In the genomic region with DNA sequence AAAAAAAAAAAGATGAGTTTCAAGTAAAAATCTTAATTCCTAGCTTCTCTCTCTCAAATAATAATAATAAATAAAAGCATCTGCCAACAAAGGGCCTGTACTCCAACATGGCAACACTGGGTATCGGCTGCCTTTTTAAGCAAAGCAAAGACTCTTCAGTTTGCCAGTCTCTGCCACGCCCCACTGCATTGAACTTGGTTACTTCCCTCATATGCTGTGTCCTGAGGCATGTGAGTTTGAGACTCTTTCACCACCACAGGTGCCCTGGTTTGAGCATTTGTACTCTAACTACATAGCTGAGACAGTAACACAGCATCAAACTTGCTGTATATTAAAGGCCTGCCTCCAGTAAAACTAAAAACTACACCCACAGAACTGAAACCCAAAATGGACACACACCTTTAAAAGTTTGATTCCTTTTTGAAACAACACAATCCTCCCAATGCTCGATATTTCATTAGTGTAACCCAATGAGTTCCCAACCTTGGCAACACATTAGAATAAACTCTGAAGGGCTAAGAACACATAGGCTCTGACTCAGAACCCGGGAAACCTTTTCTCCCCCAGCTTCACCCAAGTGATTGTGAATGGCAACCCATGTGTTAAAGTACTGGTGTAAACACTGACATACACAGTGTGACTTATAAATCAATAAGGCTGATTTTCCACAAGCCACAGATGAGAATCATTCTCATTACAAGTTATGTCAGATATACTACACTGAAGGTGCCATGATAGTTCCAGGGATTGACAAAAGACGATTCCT, we compare ENCODE assay signal across 20 cellular contexts. TPM values are rescaled to one million over a fixed set of nuclear protein-coding genes. Genes with fewer than 3 reads are reported as not detected.
DNase-seq lines count a peak whose midpoint lies in the region; ATAC-seq and TF ChIP-seq lines count a peak whose summit lies in the region.
"Had no signal": no experiment of that assay in that cellular context is flagged by ENCODE, and none has a peak within 500 bp of the region (broad histone marks: within the 10 kb centered on the region; RNA-seq: fewer than 3 reads in every experiment).

No MANE protein-coding gene starts in this region.

- no peaks in the 10 kb centered on the region for H3K36me3 Mint-ChIP-seq in activated CD8-positive, alpha-beta T cell treated with anti-CD3 and anti-CD28 coated beads for 36 hours (ENCODE audit: low read depth)
- no peaks in the 10 kb centered on the region for H3K36me3 Mint-ChIP-seq in activated CD8-positive, alpha-beta T cell treated with anti-CD3 and anti-CD28 coated beads, Interleukin-2, amount 10 ng/mL, durations not matched to agents 7 days and 5 days (ENCODE audit: low read depth)
- H3K36me3 Mint-ChIP-seq in immature natural killer cell: peaks cover 0 to 11% (median 0%) of the 10 kb centered on the region in 3 donors
- peaks cover 2 to 15% of the 10 kb centered on the region in 2 donors for H3K36me3 Mint-ChIP-seq in stimulated activated naive B cell treated with anti-CD40 and anti-IgM and Interleukin-4, amounts not matched to agents 10 μg/mL and 1 μg/mL and 100 μg/mL, for 72 hours

- intact Hi-C loops in activated CD8-positive, alpha-beta T cell treated with anti-CD3 and anti-CD28 coated beads for 36 hours (cut with micrococcal nuclease): no loop called here

- peak; percentile 24 for ATAC-seq in activated CD8-positive, alpha-beta T cell treated with anti-CD3 and anti-CD28 coated beads for 36 hours
- no peak for ATAC-seq in activated CD8-positive, alpha-beta T cell treated with anti-CD3 and anti-CD28 coated beads, Interleukin-2, amount 10 ng/mL, durations not matched to agents 7 days and 5 days
- ATAC-seq in stimulated activated naive B cell treated with anti-CD40 and anti-IgM and Interleukin-4, amounts not matched to agents 10 μg/mL and 1 μg/mL and 100 μg/mL, for 72 hours (replicated peaks): peak; percentile 70 to 73
- ATAC-seq in GM21390 (IDR thresholded peaks at IDR 0.05; ENCODE audit: unreplicated experiment) (no peak), GM18861 (IDR thresholded peaks at IDR 0.05; ENCODE audit: unreplicated experiment) (no peak)
- ATAC-seq: heart right ventricle, left ventricle myocardium superior had no signal

- POLR2A ChIA-PET in activated CD8-positive, alpha-beta T cell treated with anti-CD3 and anti-CD28 coated beads for 36 hours (lab: Charles Lee): no interaction called here
- POLR2A ChIA-PET in activated CD8-positive, alpha-beta T cell treated with anti-CD3 and anti-CD28 coated beads, Interleukin-2, amount 10 ng/mL, durations not matched to agents 7 days and 5 days (lab: Charles Lee): no interaction called here

- peaks cover 16% of the 10 kb centered on the region for H3K4me1 Mint-ChIP-seq in activated CD8-positive, alpha-beta T cell treated with anti-CD3 and anti-CD28 coated beads for 36 hours (ENCODE audit: low read depth)
- H3K4me1 Mint-ChIP-seq in activated CD8-positive, alpha-beta T cell treated with anti-CD3 and anti-CD28 coated beads, Interleukin-2, amount 10 ng/mL, durations not matched to agents 7 days and 5 days (ENCODE audit: low read depth): no peaks in the 10 kb centered on the region
- peaks cover 66 to 89% of the 10 kb centered on the region in 2 donors for H3K4me1 Mint-ChIP-seq in immature natural killer cell
- H3K4me1 Mint-ChIP-seq in stimulated activated naive B cell treated with anti-CD40 and anti-IgM and Interleukin-4, amounts not matched to agents 10 μg/mL and 1 μg/mL and 100 μg/mL, for 72 hours: peaks cover 49 to 76% of the 10 kb centered on the region in 2 donors

- H3K4me3 Mint-ChIP-seq in activated CD8-positive, alpha-beta T cell treated with anti-CD3 and anti-CD28 coated beads for 36 hours: no peak overlapping the region
- H3K4me3 Mint-ChIP-seq in activated CD8-positive, alpha-beta T cell treated with anti-CD3 and anti-CD28 coated beads, Interleukin-2, amount 10 ng/mL, durations not matched to agents 7 days and 5 days: no peak overlapping the region
- no peak overlapping the region for H3K4me3 Mint-ChIP-seq in immature natural killer cell
- H3K4me3 Mint-ChIP-seq in stimulated activated naive B cell treated with anti-CD40 and anti-IgM and Interleukin-4, amounts not matched to agents 10 μg/mL and 1 μg/mL and 100 μg/mL, for 72 hours: peak overlapping the region; percentile 18 to 52

- H3K27ac Mint-ChIP-seq in activated CD8-positive, alpha-beta T cell treated with anti-CD3 and anti-CD28 coated beads for 36 hours: no peak overlapping the region
- no peak overlapping the region for H3K27ac Mint-ChIP-seq in activated CD8-positive, alpha-beta T cell treated with anti-CD3 and anti-CD28 coated beads, Interleukin-2, amount 10 ng/mL, durations not matched to agents 7 days and 5 days
- H3K27ac Mint-ChIP-seq in immature natural killer cell: peak overlapping the region; percentile 41 to 81 (median 62)
- peak overlapping the region; percentile 65 for H3K27ac Mint-ChIP-seq in stimulated activated naive B cell treated with anti-CD40 and anti-IgM and Interleukin-4, amounts not matched to agents 10 μg/mL and 1 μg/mL and 100 μg/mL, for 72 hours

- H3K27me3 Mint-ChIP-seq in activated CD8-positive, alpha-beta T cell treated with anti-CD3 and anti-CD28 coated beads for 36 hours: no peaks in the 10 kb centered on the region
- no peaks in the 10 kb centered on the region for H3K27me3 Mint-ChIP-seq in activated CD8-positive, alpha-beta T cell treated with anti-CD3 and anti-CD28 coated beads, Interleukin-2, amount 10 ng/mL, durations not matched to agents 7 days and 5 days (ENCODE audit: low read depth)
- peaks cover 0 to 2% (median 0%) of the 10 kb centered on the region in 3 donors for H3K27me3 Mint-ChIP-seq in immature natural killer cell (ENCODE audit: low read depth in 3 of 3)
- no peaks in the 10 kb centered on the region for H3K27me3 Mint-ChIP-seq in stimulated activated naive B cell treated with anti-CD40 and anti-IgM and Interleukin-4, amounts not matched to agents 10 μg/mL and 1 μg/mL and 100 μg/mL, for 72 hours

- no peaks in the 10 kb centered on the region for H3K9me3 Mint-ChIP-seq in activated CD8-positive, alpha-beta T cell treated with anti-CD3 and anti-CD28 coated beads for 36 hours
- no peaks in the 10 kb centered on the region for H3K9me3 Mint-ChIP-seq in activated CD8-positive, alpha-beta T cell treated with anti-CD3 and anti-CD28 coated beads, Interleukin-2, amount 10 ng/mL, durations not matched to agents 7 days and 5 days (ENCODE audit: insufficient read depth)
- no peaks in the 10 kb centered on the region for H3K9me3 Mint-ChIP-seq in immature natural killer cell
- H3K9me3 Mint-ChIP-seq in stimulated activated naive B cell treated with anti-CD40 and anti-IgM and Interleukin-4, amounts not matched to agents 10 μg/mL and 1 μg/mL and 100 μg/mL, for 72 hours: no peaks in the 10 kb centered on the region

- TF ChIP-seq CTCF in activated CD8-positive, alpha-beta T cell treated with anti-CD3 and anti-CD28 coated beads for 36 hours (IDR thresholded peaks at IDR 0.05): no peak

- CTCF ChIA-PET in activated CD8-positive, alpha-beta T cell treated with anti-CD3 and anti-CD28 coated beads for 36 hours (lab: Charles Lee): no interaction called here
- CTCF ChIA-PET in activated CD8-positive, alpha-beta T cell treated with anti-CD3 and anti-CD28 coated beads, Interleukin-2, amount 10 ng/mL, durations not matched to agents 7 days and 5 days (lab: Charles Lee): no interaction called here

- no peak for DNase-seq in activated CD8-positive, alpha-beta T cell treated with anti-CD3 and anti-CD28 coated beads for 36 hours
- DNase-seq in activated CD8-positive, alpha-beta T cell treated with anti-CD3 and anti-CD28 coated beads, Interleukin-2, amount 10 ng/mL, durations not matched to agents 7 days and 5 days: no peak
- DNase-seq in NAMALWA (ENCODE audit: low spot score) (peak; percentile 80), immature natural killer cell (no peak), AML-193 (lab: John Stamatoyannopoulos, UW) (no peak)
- DNase-seq in stimulated activated naive B cell treated with anti-CD40 and anti-IgM and Interleukin-4, amounts not matched to agents 10 μg/mL and 1 μg/mL and 100 μg/mL, for 72 hours: no peak
- DNase-seq: activated CD4-positive, alpha-beta T cell treated with anti-CD3 and anti-CD28 coated beads for 48 hours; adrenal gland; C1 segment of cervical spinal cord; GF-D8; GOT3; heart right ventricle; left ventricle myocardium superior; NCI-H187; NCI-H345; stimulated activated CD4-positive, alpha-beta T cell treated with anti-CD3 and anti-CD28 coated beads, Interleukin-4, amount 100 ng/mL, for 4 hours; substantia nigra; uterus had no signal

RNA-seq across cellular contexts. Expression of gene JAZF1, which starts 12.0 kb away (rescaled TPM):
- 1 to 10 TPM; 3.3 to 4.0 TPM for total RNA-seq in activated CD8-positive, alpha-beta T cell treated with anti-CD3 and anti-CD28 coated beads for 36 hours
- total RNA-seq in activated CD8-positive, alpha-beta T cell treated with anti-CD3 and anti-CD28 coated beads, Interleukin-2, amount 10 ng/mL, durations not matched to agents 7 days and 5 days: 1 to 10 TPM; 2.8 to 3.3 TPM
- 10 to 100 TPM; 17.7 to 40.2 (median 25.9) TPM for polyA plus RNA-seq in immature natural killer cell

Comparison
In these comparisons a context has a peak if more than half of its experiments do, and no peak if none do; other contexts are left out.
1. ATAC-seq: peak in activated CD8-positive, alpha-beta T cell treated with anti-CD3 and anti-CD28 coated beads for 36 hours (single experiment) and stimulated activated naive B cell treated with anti-CD40 and anti-IgM and Interleukin-4, amounts not matched to agents 10 μg/mL and 1 μg/mL and 100 μg/mL, for 72 hours (2 of 2); none in activated CD8-positive, alpha-beta T cell treated with anti-CD3 and anti-CD28 coated beads, Interleukin-2, amount 10 ng/mL, durations not matched to agents 7 days and 5 days (single experiment), GM21390 (single experiment) and GM18861 (single experiment).
2. H3K27ac Mint-ChIP-seq: peak in immature natural killer cell (6 of 6) and stimulated activated naive B cell treated with anti-CD40 and anti-IgM and Interleukin-4, amounts not matched to agents 10 μg/mL and 1 μg/mL and 100 μg/mL, for 72 hours (single experiment); none in activated CD8-positive, alpha-beta T cell treated with anti-CD3 and anti-CD28 coated beads for 36 hours (single experiment) and activated CD8-positive, alpha-beta T cell treated with anti-CD3 and anti-CD28 coated beads, Interleukin-2, amount 10 ng/mL, durations not matched to agents 7 days and 5 days (single experiment).
3. H3K4me3 Mint-ChIP-seq: peak in stimulated activated naive B cell treated with anti-CD40 and anti-IgM and Interleukin-4, amounts not matched to agents 10 μg/mL and 1 μg/mL and 100 μg/mL, for 72 hours (2 of 2); none in activated CD8-positive, alpha-beta T cell treated with anti-CD3 and anti-CD28 coated beads for 36 hours (single experiment), activated CD8-positive, alpha-beta T cell treated with anti-CD3 and anti-CD28 coated beads, Interleukin-2, amount 10 ng/mL, durations not matched to agents 7 days and 5 days (single experiment) and immature natural killer cell (0 of 5).